ENCODE assay signal across 24 cellular contexts in genomic region chr22:38618682-38619081, GRCh38. TPM values are rescaled to one million over a fixed set of nuclear protein-coding genes. Genes with fewer than 3 reads are reported as not detected.
DNase-seq lines count a peak whose midpoint lies in the region; ATAC-seq, FAIRE-seq and TF ChIP-seq lines count a peak whose summit lies in the region.
"Had no signal": no experiment of that assay in that cellular context is flagged by ENCODE, and none has a peak within 500 bp of the region (broad histone marks: within the 10 kb centered on the region; RNA-seq: fewer than 3 reads in every experiment).

No MANE protein-coding gene starts in this region.

- no peaks in the 10 kb centered on the region for H3K9me1 ChIP-seq in K562 (ENCODE audit: control insufficient read depth, insufficient read depth, low read length)

- H2AFZ ChIP-seq in K562 (ENCODE audit: low read depth, low read length), result no peak overlapping the region

- intact Hi-C loops in K562 (cut with micrococcal nuclease), result no loop called here
- intact Hi-C loops in left ventricle myocardium superior (cut with micrococcal nuclease), result no loop called here
- intact Hi-C loops in left cardiac atrium (cut with DNase I), result no loop called here

- TF ChIP-seq POLR2A in K562 (conservative IDR thresholded peaks at IDR 0.05), result no peak

- DNase-seq in M059J (ENCODE audit: low read depth) (peak; percentile 6), K562 (ENCODE audit: extremely low read depth in 1 of 4, low spot score in 3 of 4) (no peak), epithelial cell of esophagus (ENCODE audit: low read depth) (peak; percentile 32), lung microvascular endothelial cell (ENCODE audit: low read depth in 2 of 2) (peak; percentile 5 to 8), left ventricle myocardium superior (no peak), left cardiac atrium (no peak)
- DNase-seq: BE2C; DMS79; NCI-H1436 treated with DMSO at 0.1 percent for 48 hours; NCI-H1930; NCI-H2227 treated with DMSO at 0.1 percent for 48 hours; NCI-H524; NCI-H774; NK-92 treated with Interleukin-12 subunit alpha and Interleukin-12 subunit beta, amount 100 ng/mL, for 24 hours; SHP77 treated with DMSO at 0.1 percent for 48 hours; SK-N-SH had no signal

- BruUV-seq in K562 (replicated peaks; lab: Mats Ljungman, UMichigan), result no TSS peak

- TF ChIP-seq CTCF in K562 (IDR thresholded peaks at IDR 0.05 in 2 of 3, conservative IDR thresholded peaks at IDR 0.05 in 1 of 3; ENCODE audit: insufficient read depth in 2 of 3, low read depth in 1 of 3, low read length in 3 of 3), result no peak
- no peak for TF ChIP-seq CTCF in epithelial cell of esophagus (IDR thresholded peaks at IDR 0.05; ENCODE audit: insufficient read depth, low read depth, low read length, missing control alignments)

- TF ChIP-seq EP300 in K562 (IDR thresholded peaks at IDR 0.05; ENCODE audit: low read length), result no peak

- no peak overlapping the region for H3K27ac ChIP-seq in K562 (ENCODE audit: extremely low read depth, low read depth, low read length)
- H3K27ac ChIP-seq: HL-60, KMS-11, RWPE1 had no signal

- FAIRE-seq in K562 (lab: Jason Lieb, UNC), result no peak
- FAIRE-seq: GM12878 had no signal

- POLR2A ChIA-PET in K562 (lab: Yijun Ruan, JAX), result no interaction called here

- H3K79me2 ChIP-seq in K562 (ENCODE audit: control insufficient read depth, insufficient read depth, low read length), result no peaks in the 10 kb centered on the region

- in situ Hi-C loops in K562 (cut with MboI), result no loop called here

- CTCF ChIA-PET in K562 (lab: Yijun Ruan, JAX; ENCODE audit: low intra/inter-chr PET ratio), result no interaction called here

- H3K4me3 ChIP-seq in K562 (no peak overlapping the region), epithelial cell of esophagus (ENCODE audit: low read length) (no peak overlapping the region)
- H3K4me3 ChIP-seq: GM12878, HAP-1 had no signal

- H3K4me2 ChIP-seq in K562 (ENCODE audit: insufficient read depth, low read length), result no peak overlapping the region
- H3K4me2 ChIP-seq: KMS-11, SK-N-SH had no signal

- no peak for ATAC-seq in K562
- ATAC-seq in GM21723 (IDR thresholded peaks at IDR 0.05; ENCODE audit: unreplicated experiment), result no peak
- ATAC-seq in left ventricle myocardium superior, result no peak
- no peak for ATAC-seq in HG03025 (IDR thresholded peaks at IDR 0.05; ENCODE audit: low FRiP score, unreplicated experiment)
- no peak for ATAC-seq in left cardiac atrium
- ATAC-seq: GM12878 had no signal

- H3K36me3 ChIP-seq in K562 (ENCODE audit: control insufficient read depth, insufficient read depth, low read length), result no peaks in the 10 kb centered on the region
- H3K36me3 ChIP-seq: BE2C had no signal

- TF ChIP-seq RAD21 in K562 (CRISPR knock-in tag; conservative IDR thresholded peaks at IDR 0.05 in 1 of 2, IDR thresholded peaks at IDR 0.05 in 1 of 2), result no peak

- no peaks in the 10 kb centered on the region for H4K20me1 ChIP-seq in K562 (replicated peaks; ENCODE audit: control insufficient read depth, insufficient read depth, low read length)

- no peaks in the 10 kb centered on the region for H3K27me3 ChIP-seq in K562 (ENCODE audit: control insufficient read depth in 2 of 2, insufficient read depth in 2 of 2, low read length in 2 of 2)
- H3K27me3 ChIP-seq: BE2C had no signal

- 40% methylated on average over 2 of the region's 2 CpGs for WGBS in K562 (ENCODE audit: insufficient coverage, low coverage, missing lambda C conversion rate)

- peaks cover 1% of the 10 kb centered on the region; the same call in 1 of the 2 replicates for H3K9me3 ChIP-seq in K562 (replicated peaks; ENCODE audit: control insufficient read depth, insufficient read depth, low read depth, low read length)
- H3K9me3 ChIP-seq: BE2C, SK-N-SH had no signal

- H3K9ac ChIP-seq in K562 (ENCODE audit: insufficient read depth in 1 of 2, low read depth in 2 of 2, low read length in 2 of 2), result no peak overlapping the region
- H3K9ac ChIP-seq: KMS-11, SK-N-SH had no signal

- H3K4me1 ChIP-seq in K562 (replicated peaks in 1 of 2; ENCODE audit: control insufficient read depth in 2 of 2, insufficient read depth in 2 of 2, low read length in 2 of 2), result no peaks in the 10 kb centered on the region; a peak in 2 of 5 replicates
- H3K4me1 ChIP-seq: BE2C had no signal

TF ChIP-seq in K562, 482 proteins besides CTCF, POLR2A, EP300 and RAD21 (continues in another document):
- no peak for TF ChIP-seq ZNF431 (CRISPR knock-in tag; IDR thresholded peaks at IDR 0.05)

RNA-seq across cellular contexts. Expression of gene FAM227A, which starts 37.5 kb away (rescaled TPM):
- 0.17 and 0.79 TPM in 2 replicates for total RNA-seq in M059J (2014; rRNA removed; shearing (Covaris generic))
- total RNA-seq in K562 (2011; cell fraction: chromatin; rRNA removed; ENCODE audit: low replicate concordance), result 9.9 and 17.1 TPM in 2 replicates
- total RNA-seq in K562 (2011; cell fraction: nucleolus; rRNA removed), result 4.3 and 6.5 TPM in 2 replicates
- 3.7 and 5.1 TPM in 2 replicates for total RNA-seq in K562 (2011; cell fraction: nucleoplasm; rRNA removed)
- 0.54 and 0.73 TPM in 2 replicates for total RNA-seq in K562 (2014; rRNA removed)
- 0.80 and 0.91 TPM in 2 replicates for total RNA-seq in K562 (2014; rRNA removed; fragmentation: Illumina TruSeq; extraction: Trizol)
- 0.57 and 0.83 TPM in 2 replicates for total RNA-seq in K562 (2015; rRNA removed; fragmentation: Illumina TruSeq; extraction: Trizol)
- 1.2 and 1.4 TPM in 2 replicates for total RNA-seq in K562 (2021)
- 1.5 and 2.2 TPM in 2 replicates for polyA plus RNA-seq in K562 (2011; rRNA removed)
- polyA plus RNA-seq in K562 (2011; cell fraction: cytosol; rRNA removed), result 0.39 and 0.75 TPM in 2 replicates
- 4.7 and 5.3 TPM in 2 replicates for polyA plus RNA-seq in K562 (2011; cell fraction: nucleus; rRNA removed)
- 0.48 and 0.62 TPM in 2 replicates for polyA plus RNA-seq in K562 (2012)
- 0.55 and 0.64 TPM in 2 replicates for polyA plus RNA-seq in K562 (2014; fragmentation: Illumina TruSeq; extraction: Trizol)
- polyA plus RNA-seq in K562 (2014; fragmentation: Nextera tagmentation; extraction: Ambion mirVana), result under 1 TPM; 0.10 to 0.31 TPM
- polyA plus RNA-seq in K562 (2014; rRNA removed), result 0.89 and 0.94 TPM in 2 replicates
- polyA minus RNA-seq in K562 (2011; rRNA and poly(A)+ RNA removed), result 0.81 and 1.9 TPM in 2 replicates
- polyA minus RNA-seq in K562 (2011; cell fraction: cytosol; rRNA and poly(A)+ RNA removed), result 0.67 and 0.82 TPM in 2 replicates
- polyA minus RNA-seq in K562 (2011; cell fraction: nucleus; rRNA and poly(A)+ RNA removed), result 3.9 and 6.9 TPM in 2 replicates
- total RNA-seq in lung microvascular endothelial cell, result under 0.01 and 0.20 TPM in 2 replicates
- 0.20 TPM for total RNA-seq in left ventricle myocardium superior
- under 1 TPM; 0.44 to 0.68 TPM for total RNA-seq in left cardiac atrium

RNA-seq across cellular contexts. Expression of gene CBY1, which starts 37.8 kb away (rescaled TPM):
- total RNA-seq in M059J (2014; rRNA removed; shearing (Covaris generic)), result 9.4 and 19.4 TPM in 2 replicates
- total RNA-seq in K562 (2011; cell fraction: chromatin; rRNA removed; ENCODE audit: low replicate concordance), result 26.3 and 29.9 TPM in 2 replicates
- 16.3 and 20.8 TPM in 2 replicates for total RNA-seq in K562 (2011; cell fraction: nucleolus; rRNA removed)
- total RNA-seq in K562 (2011; cell fraction: nucleoplasm; rRNA removed), result 21.4 and 23.0 TPM in 2 replicates
- total RNA-seq in K562 (2014; rRNA removed) (7.8 and 8.8 TPM in 2 replicates), K562 (2014; rRNA removed; fragmentation: Illumina TruSeq; extraction: Trizol) (8.2 and 8.9 TPM in 2 replicates), K562 (2015; rRNA removed; fragmentation: Illumina TruSeq; extraction: Trizol) (5.4 and 5.7 TPM in 2 replicates), K562 (2021) (7.8 and 8.6 TPM in 2 replicates), lung microvascular endothelial cell (15.7 TPM in 2 replicates), left ventricle myocardium superior (32.6 TPM), left cardiac atrium (10 to 100 TPM; 36.0 to 39.1 TPM)
- polyA plus RNA-seq in K562 (2011; rRNA removed) (17.0 and 18.4 TPM in 2 replicates), K562 (2014; fragmentation: Illumina TruSeq; extraction: Trizol) (12.2 and 14.3 TPM in 2 replicates), K562 (2014; fragmentation: Nextera tagmentation; extraction: Ambion mirVana) (10 to 100 TPM; 15.4 to 19.7 TPM), K562 (2014; rRNA removed) (10.8 and 15.5 TPM in 2 replicates)
- 12.4 and 16.3 TPM in 2 replicates for polyA plus RNA-seq in K562 (2011; cell fraction: cytosol; rRNA removed)
- 15.0 and 16.4 TPM in 2 replicates for polyA plus RNA-seq in K562 (2011; cell fraction: nucleus; rRNA removed)
- 11.5 and 16.0 TPM in 2 replicates for polyA plus RNA-seq in K562 (2012)
- 9.4 and 11.2 TPM in 2 replicates for polyA minus RNA-seq in K562 (2011; rRNA and poly(A)+ RNA removed)
- 3.5 and 4.3 TPM in 2 replicates for polyA minus RNA-seq in K562 (2011; cell fraction: cytosol; rRNA and poly(A)+ RNA removed)
- 4.2 and 9.3 TPM in 2 replicates for polyA minus RNA-seq in K562 (2011; cell fraction: nucleus; rRNA and poly(A)+ RNA removed)

RNA-seq across cellular contexts. Expression of gene DMC1, which starts 48.7 kb away (rescaled TPM):
- 0.10 TPM in 1 of 2 replicates, not detected in the other for total RNA-seq in M059J (2014; rRNA removed; shearing (Covaris generic))
- 5.1 and 22.4 TPM in 2 replicates for total RNA-seq in K562 (2011; cell fraction: chromatin; rRNA removed; ENCODE audit: low replicate concordance)
- 2.5 and 8.3 TPM in 2 replicates for total RNA-seq in K562 (2011; cell fraction: nucleolus; rRNA removed)
- 4.4 and 5.9 TPM in 2 replicates for total RNA-seq in K562 (2011; cell fraction: nucleoplasm; rRNA removed)
- total RNA-seq in K562 (2014; rRNA removed) (13.4 and 15.1 TPM in 2 replicates), K562 (2014; rRNA removed; fragmentation: Illumina TruSeq; extraction: Trizol) (11.4 and 11.7 TPM in 2 replicates), K562 (2015; rRNA removed; fragmentation: Illumina TruSeq; extraction: Trizol) (12.1 and 14.5 TPM in 2 replicates), K562 (2021) (5.2 and 5.5 TPM in 2 replicates), lung microvascular endothelial cell (0.22 and 0.60 TPM in 2 replicates), left ventricle myocardium superior (0.20 TPM), left cardiac atrium (1 to 10 TPM; 1.2 to 1.4 TPM)
- polyA plus RNA-seq in K562 (2011; rRNA removed) (4.8 and 8.2 TPM in 2 replicates), K562 (2014; fragmentation: Illumina TruSeq; extraction: Trizol) (9.8 and 11.9 TPM in 2 replicates), K562 (2014; fragmentation: Nextera tagmentation; extraction: Ambion mirVana) (1 to 10 TPM; 8.4 to 8.7 TPM), K562 (2014; rRNA removed) (55.5 and 73.8 TPM in 2 replicates)
- 6.7 and 10.6 TPM in 2 replicates for polyA plus RNA-seq in K562 (2011; cell fraction: cytosol; rRNA removed)
- polyA plus RNA-seq in K562 (2011; cell fraction: nucleus; rRNA removed), result 2.5 and 2.7 TPM in 2 replicates
- polyA plus RNA-seq in K562 (2012), result 8.7 and 34.7 TPM in 2 replicates
- polyA minus RNA-seq in K562 (2011; rRNA and poly(A)+ RNA removed), result 17.2 and 31.1 TPM in 2 replicates
- polyA minus RNA-seq in K562 (2011; cell fraction: cytosol; rRNA and poly(A)+ RNA removed), result 3.1 and 8.8 TPM in 2 replicates
- 2.7 and 3.1 TPM in 2 replicates for polyA minus RNA-seq in K562 (2011; cell fraction: nucleus; rRNA and poly(A)+ RNA removed)
- total RNA-seq: HT-29 had no signal
- polyA plus RNA-seq: SK-N-SH had no signal

Comparison
In these comparisons a context has a peak if more than half of its experiments do, and no peak if none do; other contexts are left out.
1. DNase-seq: peak in M059J (single experiment), epithelial cell of esophagus (single experiment) and lung microvascular endothelial cell (2 of 2); none in K562 (0 of 4), left ventricle myocardium superior (single experiment) and left cardiac atrium (single experiment).